Comparison of ENCODE assay signal across 36 cellular contexts in the genomic region with DNA sequence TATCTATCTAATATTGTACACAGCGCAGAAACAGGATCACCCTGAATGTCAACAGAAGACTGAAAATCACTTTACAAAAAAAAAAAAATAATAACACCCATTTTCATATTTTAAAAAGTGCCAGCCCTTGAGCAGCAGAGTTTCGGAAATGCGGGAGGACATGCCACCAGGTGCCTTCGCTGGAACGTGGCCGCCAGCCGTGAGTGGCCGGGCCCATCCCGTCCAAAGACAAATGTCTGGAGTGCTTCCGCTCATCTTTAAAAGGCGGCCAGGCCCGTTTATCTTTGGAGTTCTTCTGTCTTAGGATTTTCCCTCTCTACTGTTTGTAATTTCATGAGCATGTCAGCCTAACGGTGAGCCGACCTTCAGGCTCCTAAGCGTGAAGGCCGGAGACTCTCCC. TPM values are rescaled to one million over a fixed set of nuclear protein-coding genes. Genes with fewer than 3 reads are reported as not detected.
"Had no signal": no experiment of that assay in that cellular context is flagged by ENCODE, and none has a peak within 500 bp of the region (broad histone marks: within the 10 kb centered on the region; RNA-seq: fewer than 3 reads in every experiment).

No MANE protein-coding gene starts in this region.

- H3K27ac Mint-ChIP-seq: naive thymus-derived CD4-positive, alpha-beta T cell; nephron; neural progenitor cell; stimulated activated naive CD8-positive, alpha-beta T cell treated with anti-CD3 and anti-CD28 coated beads, Interleukin-15, amount 100 ng/mL, for 72 hours had no signal

- H3K4me3 ChIP-seq: heart left ventricle, neural progenitor cell, prostate gland, right atrium auricular region, smooth muscle cell, thyroid gland had no signal

- H3K27ac ChIP-seq: heart left ventricle, neural progenitor cell, prostate gland, right atrium auricular region, thyroid gland had no signal

- H3K4me3 Mint-ChIP-seq: effector memory CD8-positive, alpha-beta T cell; naive thymus-derived CD4-positive, alpha-beta T cell; nephron; neural progenitor cell; stimulated activated naive CD8-positive, alpha-beta T cell treated with anti-CD3 and anti-CD28 coated beads, Interleukin-15, amount 100 ng/mL, for 72 hours had no signal

- DNase-seq: cerebellar nuclear complex; cortex of kidney; effector memory CD8-positive, alpha-beta T cell; heart left ventricle; hippocampal formation; kidney glomerular epithelial cell; left colon; mesenchymal stem cell; midbrain; naive thymus-derived CD4-positive, alpha-beta T cell; stimulated activated CD4-positive, alpha-beta T cell treated with anti-CD3 and anti-CD28 coated beads, Interleukin-12 subunit alpha, Interleukin-12 subunit beta, amount 100 ng/mL, for 4 hours; stimulated activated CD4-positive, alpha-beta T cell treated with anti-CD3 and anti-CD28 coated beads, Interleukin-1b, Interleukin-23, amount 100 ng/mL, for 48 hours; stimulated activated CD4-positive, alpha-beta T cell treated with anti-CD3 and anti-CD28 coated beads, Interleukin-4, amount 100 ng/mL, for 1 hour; stimulated activated CD8-positive, alpha-beta memory T cell treated with anti-CD3 and anti-CD28 coated beads, Interleukin-4, amount 100 ng/mL, for 48 hours; stimulated activated naive CD4-positive, alpha-beta T cell; stimulated activated naive CD8-positive, alpha-beta T cell treated with anti-CD3 and anti-CD28 coated beads, Interleukin-15, amount 100 ng/mL, for 72 hours; thyroid gland; trophoblast cell had no signal

- H3K4me1 ChIP-seq: heart left ventricle, neural progenitor cell, prostate gland, right atrium auricular region, thyroid gland had no signal

- H3K9ac ChIP-seq: neural progenitor cell had no signal

- H3K27me3 ChIP-seq: neural progenitor cell, right atrium auricular region, thyroid gland had no signal

- ATAC-seq: effector memory CD8-positive, alpha-beta T cell; heart left ventricle; left colon; naive thymus-derived CD4-positive, alpha-beta T cell; sciatic nerve; stimulated activated naive CD8-positive, alpha-beta T cell treated with anti-CD3 and anti-CD28 coated beads, Interleukin-15, amount 100 ng/mL, for 72 hours had no signal

- H2AFZ ChIP-seq: neural progenitor cell had no signal

- H3K9me3 ChIP-seq: prostate gland, thyroid gland had no signal

- H3K4me1 Mint-ChIP-seq: naive thymus-derived CD4-positive, alpha-beta T cell; nephron; stimulated activated naive CD8-positive, alpha-beta T cell treated with anti-CD3 and anti-CD28 coated beads, Interleukin-15, amount 100 ng/mL, for 72 hours had no signal

- H3K36me3 ChIP-seq: heart left ventricle, neural progenitor cell, prostate gland, right atrium auricular region, thyroid gland had no signal

- H3K4me2 ChIP-seq: neural progenitor cell, smooth muscle cell had no signal

- H3K9me3 Mint-ChIP-seq: effector memory CD8-positive, alpha-beta T cell; stimulated activated naive CD8-positive, alpha-beta T cell treated with anti-CD3 and anti-CD28 coated beads, Interleukin-15, amount 100 ng/mL, for 72 hours had no signal

RNA-seq across cellular contexts. Expression of a gene that starts 43.5 kb away (rescaled TPM):
- total RNA-seq: dermis microvascular lymphatic vessel endothelial cell, fibroblast of villous mesenchyme, glomerular endothelial cell, heart left ventricle, left colon, liver, lung microvascular endothelial cell, mucosa of gallbladder, osteocyte, prostate gland, right atrium auricular region, sciatic nerve, smooth muscle cell, subcutaneous adipose tissue, thyroid gland, ureter had no signal
- polyA plus RNA-seq: esophagus; heart left ventricle; liver; naive thymus-derived CD4-positive, alpha-beta T cell; smooth muscle cell had no signal

RNA-seq across cellular contexts. Expression of a gene that starts 54.6 kb away (rescaled TPM):
- total RNA-seq: frontal cortex, lung microvascular endothelial cell, osteocyte, smooth muscle cell, temporal lobe had no signal
